In genomic region chr4:77175201-77175610, GRCh38 we compare ENCODE assay signal across 15 cellular contexts. TPM values are rescaled to one million over a fixed set of nuclear protein-coding genes. Genes with fewer than 3 reads are reported as not detected.
A peak's percentile ranks its signal among the peaks of the same experiment; 100 is the strongest.
DNase-seq lines count a peak whose midpoint lies in the region; ATAC-seq, FAIRE-seq and TF ChIP-seq lines count a peak whose summit lies in the region.
"Had no signal": no experiment of that assay in that cellular context is flagged by ENCODE, and none has a peak within 500 bp of the region (broad histone marks: within the 10 kb centered on the region; RNA-seq: fewer than 3 reads in every experiment).

No MANE protein-coding gene starts in this region.

- H4K8ac ChIP-seq in H1 (ENCODE audit: extremely low read depth, insufficient read depth, low read length) = no peak overlapping the region
- no peak overlapping the region for H4K8ac ChIP-seq in mesendoderm (ENCODE audit: low read depth, low read length)

- peak; percentile 98 for FAIRE-seq in H1 (lab: Jason Lieb, UNC)

- TF ChIP-seq CTCF in H1 (IDR thresholded peaks at IDR 0.05; ENCODE audit: control extremely low read depth in 1 of 3, insufficient read depth in 1 of 3, low read depth in 1 of 3, low read length in 3 of 3) = no peak

- no peaks in the 10 kb centered on the region for H3K79me1 ChIP-seq in H1 (ENCODE audit: low read depth, low read length)
- H3K79me1 ChIP-seq in mesendoderm (ENCODE audit: low read length) = no peaks in the 10 kb centered on the region

- H3K4me1 ChIP-seq in H1 (replicated peaks in 1 of 4; ENCODE audit: control insufficient read depth in 3 of 4, insufficient read depth in 4 of 4, low read length in 3 of 4) (peaks cover 0 to 10% (median 4%) of the 10 kb centered on the region in 4 experiments; a peak in 4 of 7 replicates), mesendoderm (ENCODE audit: control insufficient read depth, low read depth, low read length) (no peaks in the 10 kb centered on the region)
- H3K4me1 ChIP-seq: BLaER1 had no signal

- H4K5ac ChIP-seq in H1 (ENCODE audit: insufficient read length, low read depth, low read length) (no peak overlapping the region), mesendoderm (ENCODE audit: low read length) (no peak overlapping the region)

- H3K4ac ChIP-seq in H1 (replicated peaks; ENCODE audit: insufficient read length, low read depth, low read length) (no peak overlapping the region), mesendoderm (ENCODE audit: low read depth, low read length) (no peak overlapping the region)

- no peak overlapping the region for H3K4me3 ChIP-seq in H1 (ENCODE audit: extremely low read depth in 1 of 4, insufficient read depth in 2 of 4, low read depth in 3 of 4, low read length in 4 of 4)
- no peak overlapping the region for H3K4me3 ChIP-seq in mesendoderm (ENCODE audit: low read length)
- H3K4me3 ChIP-seq: BLaER1 had no signal

- no peak overlapping the region for H3K18ac ChIP-seq in H1 (ENCODE audit: extremely low read depth, low read length)
- no peak overlapping the region for H3K18ac ChIP-seq in mesendoderm (ENCODE audit: low read length)

- no peak overlapping the region for H4K91ac ChIP-seq in H1 (replicated peaks; ENCODE audit: insufficient read length, low read length)

- no peak for TF ChIP-seq RAD21 in H1 (IDR thresholded peaks at IDR 0.05 in 1 of 2, conservative IDR thresholded peaks at IDR 0.05 in 1 of 2; ENCODE audit: low read depth in 2 of 2, low read length in 2 of 2)

- WGBS in H1 (ENCODE audit: extremely low coverage in 1 of 2, insufficient coverage in 1 of 2, insufficient read length in 1 of 2, insufficient replicate concordance in 2 of 2, low coverage in 1 of 2, low lambda C conversion rate in 2 of 2, missing lambda C conversion rate in 1 of 2), 2 experiments = 4% methylated on average over 3 of the region's 3 CpGs; no CpG with 5 or more reads in 1 of the 2 experiments
- no CpG with 5 or more reads among the region's 3 CpGs for WGBS in mesendoderm (ENCODE audit: extremely low coverage, insufficient coverage, low lambda C conversion rate)

- no peak overlapping the region for H2BK20ac ChIP-seq in H1 (ENCODE audit: low read length)

- CTCF ChIA-PET in H1 (lab: Charles Lee; ENCODE audit: partially characterized antibody) = interaction anchor here (0.6 to 4.3 kb wide), 11 partner anchors 10 to 123 kb away, joined by 3 to 17 read pairs (median 4); no protein-coding TSS in a partner anchor

- H2AK5ac ChIP-seq in H1 (ENCODE audit: low read depth, low read length) (no peak overlapping the region), mesendoderm (ENCODE audit: low read length) (no peak overlapping the region)

- H3K36me3 ChIP-seq in H1 (ENCODE audit: control insufficient read depth in 2 of 4, insufficient read depth in 4 of 4, low read length in 3 of 4) (peaks cover 0 to 3% (median 0%) of the 10 kb centered on the region in 4 experiments; a peak in 2 of 8 replicates), mesendoderm (ENCODE audit: control insufficient read depth, insufficient read depth, low read length) (no peaks in the 10 kb centered on the region)

- no peak for ATAC-seq in GM19351 (IDR thresholded peaks at IDR 0.05; ENCODE audit: unreplicated experiment)

- H3K27me3 ChIP-seq in H1 (replicated peaks in 1 of 4; ENCODE audit: control insufficient read depth in 3 of 4, extremely low read depth in 1 of 4, insufficient read depth in 3 of 4, low read length in 3 of 4) = peaks cover 12 to 25% (median 22%) of the 10 kb centered on the region in 4 experiments
- H3K27me3 ChIP-seq in mesendoderm (ENCODE audit: insufficient read depth, low read length, poor library complexity) = no peaks in the 10 kb centered on the region
- H3K27me3 ChIP-seq: BLaER1 had no signal

- H3K23ac ChIP-seq in H1 (ENCODE audit: insufficient read length) = no peak overlapping the region
- H3K23ac ChIP-seq in mesendoderm (ENCODE audit: low read length) = no peak overlapping the region

- H3K56ac ChIP-seq in H1 (replicated peaks; ENCODE audit: insufficient read length, low read depth, low read length) = no peak overlapping the region
- H3K56ac ChIP-seq in mesendoderm (ENCODE audit: low read length) = no peak overlapping the region

- no peaks in the 10 kb centered on the region for H3K9me3 ChIP-seq in H1 (ENCODE audit: insufficient read depth in 2 of 2, low read depth in 1 of 2, low read length in 1 of 2)
- H3K9me3 ChIP-seq: BLaER1 had no signal

- H2BK5ac ChIP-seq in H1 (ENCODE audit: low read depth, low read length) (no peak overlapping the region), mesendoderm (ENCODE audit: low read length) (no peak overlapping the region)

- no peak overlapping the region; a peak in 1 of 4 replicates for H3K4me2 ChIP-seq in H1 (ENCODE audit: insufficient read depth in 1 of 2, low read depth in 2 of 2, low read length in 2 of 2)
- H3K4me2 ChIP-seq in mesendoderm (ENCODE audit: low read length) = no peak overlapping the region
- H3K4me2 ChIP-seq: BLaER1 had no signal

- no peak overlapping the region for H3K9ac ChIP-seq in H1 (replicated peaks in 1 of 4; ENCODE audit: extremely low read depth in 1 of 4, low read depth in 3 of 4, low read length in 3 of 4)
- no peak overlapping the region for H3K9ac ChIP-seq in mesendoderm (ENCODE audit: low read length)
- H3K9ac ChIP-seq: BLaER1 had no signal

- no peaks in the 10 kb centered on the region for H4K20me1 ChIP-seq in H1 (replicated peaks in 1 of 2; ENCODE audit: control insufficient read depth in 1 of 2, insufficient read depth in 2 of 2, low read length in 2 of 2)

- TF ChIP-seq POLR2A in H1 (IDR thresholded peaks at IDR 0.05; ENCODE audit: control extremely low read depth in 1 of 2, low read depth in 2 of 2, low read length in 2 of 2) = no peak

- H3K27ac ChIP-seq in H1 (ENCODE audit: low read depth, low read length) (no peak overlapping the region), mesendoderm (ENCODE audit: low read depth, low read length) (no peak overlapping the region)
- H3K27ac ChIP-seq: BLaER1 had no signal

- H2BK15ac ChIP-seq in H1 (ENCODE audit: low read length) (no peak overlapping the region), mesendoderm (replicated peaks; ENCODE audit: low read depth) (no peak overlapping the region)

- H2BK120ac ChIP-seq in H1 (replicated peaks; ENCODE audit: low read depth, low read length) = no peak overlapping the region
- H2BK120ac ChIP-seq in mesendoderm (ENCODE audit: low read depth, low read length) = no peak overlapping the region

- TF ChIP-seq EP300 in H1 (IDR thresholded peaks at IDR 0.05; ENCODE audit: borderline replicate concordance in 1 of 2, low read depth in 2 of 2, low read length in 2 of 2) = peak in 1 of 2 experiments; percentile 79; a peak in 1 of 3 replicates

- no peaks in the 10 kb centered on the region for H3K79me2 ChIP-seq in H1 (ENCODE audit: control insufficient read depth in 1 of 2, insufficient read depth in 2 of 2, low read length in 2 of 2)
- H3K79me2 ChIP-seq in mesendoderm (ENCODE audit: control insufficient read depth, insufficient read depth, low read length) = no peaks in the 10 kb centered on the region

- no peaks in the 10 kb centered on the region for H3K23me2 ChIP-seq in H1 (ENCODE audit: low read depth, low read length)

- DNase-seq in NCI-H146 (lab: John Stamatoyannopoulos, UW) = peak; percentile 3
- no peak for DNase-seq in NCI-H146 treated with DMSO at 0.1 percent for 48 hours (lab: John Stamatoyannopoulos, UW; ENCODE audit: unreplicated experiment)
- DNase-seq in H1 (ENCODE audit: low read depth in 1 of 2, low spot score in 2 of 2) = peak in 1 of 2 experiments; percentile 41
- peak; percentile 90 for DNase-seq in mesendoderm
- no peak for DNase-seq in EL
- no peak for DNase-seq in activated CD4-positive, alpha-beta T cell treated with anti-CD3 and anti-CD28 coated beads, Interleukin-2, amount 50 U/mL, for 48 hours
- DNase-seq in MV-4-11 (lab: John Stamatoyannopoulos, UW) = no peak
- DNase-seq: 8988T; CD8-positive, alpha-beta memory T cell; NCI-H1694 treated with DMSO at 0.1 percent for 48 hours; NCI-H748 treated with DMSO at 0.1 percent for 48 hours; SIG-M5; SW 1271 had no signal

- no peak overlapping the region for H3K14ac ChIP-seq in H1 (ENCODE audit: insufficient read length)

- no peak overlapping the region for H2AFZ ChIP-seq in H1 (ENCODE audit: low read length)

- POLR2A ChIA-PET in H1 (lab: Charles Lee; ENCODE audit: partially characterized antibody) = interaction anchor here (0.8 to 1.8 kb wide), 5 partner anchors 11 to 129 kb away, joined by 3 to 15 read pairs (median 5); partner anchors contain the start of gene CCNG2

- H2BK12ac ChIP-seq in H1 (ENCODE audit: low read depth, low read length) = no peak overlapping the region

TF ChIP-seq in H1, 55 proteins besides CTCF, POLR2A, EP300 and RAD21 (continues in another document):
- TF ChIP-seq PHF8 (conservative IDR thresholded peaks at IDR 0.05; ENCODE audit: low read depth, low read length) (no peak), RXRA (IDR thresholded peaks at IDR 0.05; ENCODE audit: insufficient read depth, low read depth, low read length) (no peak), SP1 (IDR thresholded peaks at IDR 0.05; ENCODE audit: low read depth, low read length) (peak; percentile 52; the same call in 1 of the 2 replicates), POLR2AphosphoS5 (IDR thresholded peaks at IDR 0.05; ENCODE audit: low read depth, low read length) (peak; percentile 65), TCF12 (IDR thresholded peaks at IDR 0.05; ENCODE audit: low read depth, low read length) (peak; percentile 97), E2F6 (IDR thresholded peaks at IDR 0.05) (peak; percentile 59; the same call in 1 of the 2 replicates), NANOG (IDR thresholded peaks at IDR 0.05; ENCODE audit: insufficient read depth, low read depth, low read length, poor library complexity, severe bottlenecking) (peak; percentile 82)
- TF ChIP-seq, protein P1, sequence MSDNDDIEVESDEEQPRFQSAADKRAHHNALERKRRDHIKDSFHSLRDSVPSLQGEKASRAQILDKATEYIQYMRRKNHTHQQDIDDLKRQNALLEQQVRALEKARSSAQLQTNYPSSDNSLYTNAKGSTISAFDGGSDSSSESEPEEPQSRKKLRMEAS (IDR thresholded peaks at IDR 0.05) = peak; percentile 92

RNA-seq across cellular contexts. Expression of gene CCNG2, which starts 18.2 kb away (rescaled TPM):
- total RNA-seq in H1 (2021; fragmentation: NEBNext Ultra II Directional; extraction: Animal tissue kit (Norgen Biotek cat#: 25700)) = 13.9 and 15.4 TPM in 2 replicates
- 2.2 and 3.5 TPM in 2 replicates for polyA plus RNA-seq in H1 (2011; rRNA removed)
- 4.2 TPM for polyA plus RNA-seq in H1 (2011; cell fraction: cytosol; rRNA removed)
- 4.4 TPM for polyA plus RNA-seq in H1 (2011; cell fraction: nucleus; rRNA removed)
- polyA plus RNA-seq in H1 (2012, experiment 1 of 2) = 7.0 to 10.9 TPM (median 8.0 TPM) in 4 replicates
- 2.7 TPM for polyA plus RNA-seq in H1 (2012, experiment 2 of 2)
- polyA plus RNA-seq in H1 (2013, experiment 1 of 2) = 7.2 TPM
- polyA plus RNA-seq in H1 (2013, experiment 2 of 2) = 7.3 TPM
- 3.9 and 5.0 TPM in 2 replicates for polyA minus RNA-seq in H1 (2011; rRNA and poly(A)+ RNA removed)
- 4.8 TPM for polyA minus RNA-seq in H1 (2011; cell fraction: cytosol; rRNA and poly(A)+ RNA removed)
- 10.2 TPM for polyA minus RNA-seq in H1 (2011; cell fraction: nucleus; rRNA and poly(A)+ RNA removed)
- polyA plus RNA-seq in mesendoderm (2013, experiment 1 of 2) = 4.4 TPM
- polyA plus RNA-seq in mesendoderm (2013, experiment 2 of 2) = 3.6 TPM

Comparison
In these comparisons a context has a peak if more than half of its experiments do, and no peak if none do; other contexts are left out.
1. DNase-seq: peak in NCI-H146 (single experiment) and mesendoderm (single experiment); none in NCI-H146 treated with DMSO at 0.1 percent for 48 hours (single experiment), EL (single experiment), activated CD4-positive, alpha-beta T cell treated with anti-CD3 and anti-CD28 coated beads, Interleukin-2, amount 50 U/mL, for 48 hours (0 of 2) and MV-4-11 (single experiment).